Comparison of ENCODE assay signal across 1 cellular context in genomic region chr9:76458903-76459690, GRCh38.
A peak's percentile ranks its signal among the peaks of the same experiment; 100 is the strongest.
TF ChIP-seq lines count a peak whose summit lies in the region.

GCNT1 (plus strand) TSS chr9:76459182; CDS start chr9:76502382, 43,200 bp downstream.

TF ChIP-seq in HepG2, 621 proteins besides CTCF, POLR2A, EP300 and RAD21 (continued from another document and continues in another):
- TF ChIP-seq MTERF4 (CRISPR knock-in tag; IDR thresholded peaks at IDR 0.05) (peak; percentile 82), XRCC5 (optimal IDR thresholded peaks at IDR 0.05; ENCODE audit: low read length) (no peak), ZNF160 (CRISPR knock-in tag; IDR thresholded peaks at IDR 0.05) (no peak), ZNF646 (CRISPR knock-in tag; IDR thresholded peaks at IDR 0.05) (no peak), CHD2 (IDR thresholded peaks at IDR 0.05; ENCODE audit: low read depth, low read length) (no peak), SAP130 (CRISPR knock-in tag; IDR thresholded peaks at IDR 0.05; ENCODE audit: low read depth) (peak; percentile 32), MAZ (IDR thresholded peaks at IDR 0.05; ENCODE audit: borderline replicate concordance, low read depth, low read length) (0 out of 2 replicates have a peak, but pooled peaks have one; percentile 31), MAZ (CRISPR knock-in tag; IDR thresholded peaks at IDR 0.05; ENCODE audit: low read depth) (peak; percentile 59), ZNF335 (CRISPR knock-in tag; IDR thresholded peaks at IDR 0.05) (no peak), ZNF720 (CRISPR knock-in tag; IDR thresholded peaks at IDR 0.05) (no peak), PCBP2 (optimal IDR thresholded peaks at IDR 0.05; ENCODE audit: low read depth, low read length, poor library complexity, severe bottlenecking) (no peak), RERE (CRISPR knock-in tag; IDR thresholded peaks at IDR 0.05; ENCODE audit: low read depth) (no peak), ZNF333 (CRISPR knock-in tag; IDR thresholded peaks at IDR 0.05; ENCODE audit: borderline replicate concordance) (0 out of 2 replicates have a peak, but pooled peaks have one; percentile 36), CHCHD3 (CRISPR knock-in tag; IDR thresholded peaks at IDR 0.05) (no peak), ZBTB44 (CRISPR knock-in tag; IDR thresholded peaks at IDR 0.05) (no peak), MED13 (CRISPR knock-in tag; IDR thresholded peaks at IDR 0.05) (no peak), ZFP1 (CRISPR knock-in tag; IDR thresholded peaks at IDR 0.05) (no peak), EZH2 (conservative IDR thresholded peaks at IDR 0.05; ENCODE audit: low read depth, low read length) (no peak), THRA (CRISPR knock-in tag; IDR thresholded peaks at IDR 0.05; ENCODE audit: borderline replicate concordance) (0 out of 2 replicates have a peak, but pooled peaks have one; percentile 6), CREM (IDR thresholded peaks at IDR 0.05) (no peak), CREM (CRISPR knock-in tag; IDR thresholded peaks at IDR 0.05) (no peak), ZNF615 (CRISPR knock-in tag; IDR thresholded peaks at IDR 0.05; ENCODE audit: borderline replicate concordance) (no peak), AKAP8 (CRISPR knock-in tag; IDR thresholded peaks at IDR 0.05) (no peak), KLF6 (CRISPR knock-in tag; IDR thresholded peaks at IDR 0.05) (no peak), ZSCAN9 (CRISPR knock-in tag; IDR thresholded peaks at IDR 0.05; ENCODE audit: borderline replicate concordance) (no peak), NRL (CRISPR knock-in tag; IDR thresholded peaks at IDR 0.05; ENCODE audit: borderline replicate concordance) (no peak)
- TF ChIP-seq, protein P1, sequence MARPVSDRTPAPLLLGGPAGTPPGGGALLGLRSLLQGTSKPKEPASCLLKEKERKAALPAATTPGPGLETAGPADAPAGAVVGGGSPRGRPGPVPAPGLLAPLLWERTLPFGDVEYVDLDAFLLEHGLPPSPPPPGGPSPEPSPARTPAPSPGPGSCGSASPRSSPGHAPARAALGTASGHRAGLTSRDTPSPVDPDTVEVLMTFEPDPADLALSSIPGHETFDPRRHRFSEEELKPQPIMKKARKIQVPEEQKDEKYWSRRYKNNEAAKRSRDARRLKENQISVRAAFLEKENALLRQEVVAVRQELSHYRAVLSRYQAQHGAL (CRISPR knock-in tag; IDR thresholded peaks at IDR 0.05; ENCODE audit: not compliant biosample characterization) = no peak
- TF ChIP-seq, protein P2, sequence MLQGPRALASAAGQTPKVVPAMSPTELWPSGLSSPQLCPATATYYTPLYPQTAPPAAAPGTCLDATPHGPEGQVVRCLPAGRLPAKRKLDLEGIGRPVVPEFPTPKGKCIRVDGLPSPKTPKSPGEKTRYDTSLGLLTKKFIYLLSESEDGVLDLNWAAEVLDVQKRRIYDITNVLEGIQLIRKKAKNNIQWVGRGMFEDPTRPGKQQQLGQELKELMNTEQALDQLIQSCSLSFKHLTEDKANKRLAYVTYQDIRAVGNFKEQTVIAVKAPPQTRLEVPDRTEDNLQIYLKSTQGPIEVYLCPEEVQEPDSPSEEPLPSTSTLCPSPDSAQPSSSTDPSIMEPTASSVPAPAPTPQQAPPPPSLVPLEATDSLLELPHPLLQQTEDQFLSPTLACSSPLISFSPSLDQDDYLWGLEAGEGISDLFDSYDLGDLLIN (CRISPR knock-in tag; IDR thresholded peaks at IDR 0.05; ENCODE audit: borderline replicate concordance) = no peak
- TF ChIP-seq, protein P3, sequence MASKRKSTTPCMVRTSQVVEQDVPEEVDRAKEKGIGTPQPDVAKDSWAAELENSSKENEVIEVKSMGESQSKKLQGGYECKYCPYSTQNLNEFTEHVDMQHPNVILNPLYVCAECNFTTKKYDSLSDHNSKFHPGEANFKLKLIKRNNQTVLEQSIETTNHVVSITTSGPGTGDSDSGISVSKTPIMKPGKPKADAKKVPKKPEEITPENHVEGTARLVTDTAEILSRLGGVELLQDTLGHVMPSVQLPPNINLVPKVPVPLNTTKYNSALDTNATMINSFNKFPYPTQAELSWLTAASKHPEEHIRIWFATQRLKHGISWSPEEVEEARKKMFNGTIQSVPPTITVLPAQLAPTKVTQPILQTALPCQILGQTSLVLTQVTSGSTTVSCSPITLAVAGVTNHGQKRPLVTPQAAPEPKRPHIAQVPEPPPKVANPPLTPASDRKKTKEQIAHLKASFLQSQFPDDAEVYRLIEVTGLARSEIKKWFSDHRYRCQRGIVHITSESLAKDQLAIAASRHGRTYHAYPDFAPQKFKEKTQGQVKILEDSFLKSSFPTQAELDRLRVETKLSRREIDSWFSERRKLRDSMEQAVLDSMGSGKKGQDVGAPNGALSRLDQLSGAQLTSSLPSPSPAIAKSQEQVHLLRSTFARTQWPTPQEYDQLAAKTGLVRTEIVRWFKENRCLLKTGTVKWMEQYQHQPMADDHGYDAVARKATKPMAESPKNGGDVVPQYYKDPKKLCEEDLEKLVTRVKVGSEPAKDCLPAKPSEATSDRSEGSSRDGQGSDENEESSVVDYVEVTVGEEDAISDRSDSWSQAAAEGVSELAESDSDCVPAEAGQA (IDR thresholded peaks at IDR 0.05; ENCODE audit: low read depth) = no peak
- TF ChIP-seq, protein P3 (CRISPR knock-in tag; IDR thresholded peaks at IDR 0.05; ENCODE audit: borderline replicate concordance) = no peak
